ENCODE assay signal across 22 cellular contexts in genomic region chr11:80616070-80616800, GRCh38.
"Had no signal": no experiment of that assay in that cellular context is flagged by ENCODE, and none has a peak within 500 bp of the region (broad histone marks: within the 10 kb centered on the region; RNA-seq: fewer than 3 reads in every experiment).

No MANE protein-coding gene starts in this region.

- H3K4me2 ChIP-seq: PC-9 had no signal

- H3K27ac Mint-ChIP-seq: activated CD4-positive, alpha-beta memory T cell treated with anti-CD3 and anti-CD28 coated beads for 36 hours; activated CD4-positive, alpha-beta T cell treated with anti-CD3 and anti-CD28 coated beads, Interleukin-2, amount 10 ng/mL, durations not matched to agents 7 days and 5 days; activated naive CD4-positive, alpha-beta T cell treated with anti-CD3 and anti-CD28 coated beads, Interleukin-2, amount 10 ng/mL, durations not matched to agents 7 days and 5 days; activated naive CD8-positive, alpha-beta T cell treated with anti-CD3 and anti-CD28 coated beads for 36 hours; activated T-helper 17 cell treated with anti-CD3 and anti-CD28 coated beads, Interleukin-2, amount 50 U/mL, for 72 hours had no signal

- H3K27ac ChIP-seq: brain microvascular endothelial cell, PC-9, VCaP had no signal

- H3K36me3 ChIP-seq: brain microvascular endothelial cell had no signal

- H3K4me1 Mint-ChIP-seq: activated CD4-positive, alpha-beta T cell treated with anti-CD3 and anti-CD28 coated beads, Interleukin-2, amount 10 ng/mL, durations not matched to agents 7 days and 5 days; activated naive CD4-positive, alpha-beta T cell treated with anti-CD3 and anti-CD28 coated beads, Interleukin-2, amount 10 ng/mL, durations not matched to agents 7 days and 5 days; activated naive CD8-positive, alpha-beta T cell treated with anti-CD3 and anti-CD28 coated beads for 36 hours; activated T-helper 17 cell treated with anti-CD3 and anti-CD28 coated beads, Interleukin-2, amount 50 U/mL, for 72 hours had no signal

- DNase-seq: activated CD4-positive, alpha-beta memory T cell treated with anti-CD3 and anti-CD28 coated beads for 36 hours; activated CD4-positive, alpha-beta T cell treated with anti-CD3 and anti-CD28 coated beads, Interleukin-2, amount 10 ng/mL, durations not matched to agents 7 days and 5 days; activated CD4-positive, CD25-positive, alpha-beta regulatory T cell; activated CD8-positive, alpha-beta memory T cell treated with anti-CD3 and anti-CD28 coated beads for 24 hours; activated gamma-delta T cell; activated naive CD4-positive, alpha-beta T cell treated with anti-CD3 and anti-CD28 coated beads, Interleukin-2, amount 10 ng/mL, durations not matched to agents 7 days and 5 days; activated naive CD8-positive, alpha-beta T cell treated with anti-CD3 and anti-CD28 coated beads for 36 hours; activated T-cell treated with anti-CD3 and anti-CD28 coated beads, Interleukin-2, amount 50 U/mL, for 48 hours; brain microvascular endothelial cell; cerebellar nuclear complex; MM.1S; NCI-H1105; NCI-H1436; NCI-H1694 treated with DMSO at 0.1 percent for 48 hours; NCI-H2081; NCI-H446; NCI-H524; SHP77 treated with DMSO at 0.1 percent for 48 hours; T-helper 1 cell had no signal

- H3K27me3 ChIP-seq: brain microvascular endothelial cell had no signal

- H3K27me3 Mint-ChIP-seq: activated CD4-positive, alpha-beta memory T cell treated with anti-CD3 and anti-CD28 coated beads for 36 hours; activated CD4-positive, alpha-beta T cell treated with anti-CD3 and anti-CD28 coated beads, Interleukin-2, amount 10 ng/mL, durations not matched to agents 7 days and 5 days; activated naive CD4-positive, alpha-beta T cell treated with anti-CD3 and anti-CD28 coated beads, Interleukin-2, amount 10 ng/mL, durations not matched to agents 7 days and 5 days; activated naive CD8-positive, alpha-beta T cell treated with anti-CD3 and anti-CD28 coated beads for 36 hours; activated T-helper 17 cell treated with anti-CD3 and anti-CD28 coated beads, Interleukin-2, amount 50 U/mL, for 72 hours had no signal

- H3K4me3 Mint-ChIP-seq: activated CD4-positive, alpha-beta memory T cell treated with anti-CD3 and anti-CD28 coated beads for 36 hours; activated CD4-positive, alpha-beta T cell treated with anti-CD3 and anti-CD28 coated beads, Interleukin-2, amount 10 ng/mL, durations not matched to agents 7 days and 5 days; activated naive CD4-positive, alpha-beta T cell treated with anti-CD3 and anti-CD28 coated beads, Interleukin-2, amount 10 ng/mL, durations not matched to agents 7 days and 5 days; activated naive CD8-positive, alpha-beta T cell treated with anti-CD3 and anti-CD28 coated beads for 36 hours; activated T-helper 17 cell treated with anti-CD3 and anti-CD28 coated beads, Interleukin-2, amount 50 U/mL, for 72 hours had no signal

- H2AFZ ChIP-seq: PC-9 had no signal

- H3K4me3 ChIP-seq: PC-9 had no signal

- H3K36me3 Mint-ChIP-seq: activated CD4-positive, alpha-beta memory T cell treated with anti-CD3 and anti-CD28 coated beads for 36 hours; activated naive CD4-positive, alpha-beta T cell treated with anti-CD3 and anti-CD28 coated beads, Interleukin-2, amount 10 ng/mL, durations not matched to agents 7 days and 5 days; activated naive CD8-positive, alpha-beta T cell treated with anti-CD3 and anti-CD28 coated beads for 36 hours had no signal
